15 cellular contexts compared by ENCODE assay signal in genomic region chr17:9028632-9029570, GRCh38. TPM values are rescaled to one million over a fixed set of nuclear protein-coding genes. Genes with fewer than 3 reads are reported as not detected.
DNase-seq lines count a peak whose midpoint lies in the region; ATAC-seq and TF ChIP-seq lines count a peak whose summit lies in the region.
"Had no signal": no experiment of that assay in that cellular context is flagged by ENCODE, and none has a peak within 500 bp of the region (broad histone marks: within the 10 kb centered on the region; RNA-seq: fewer than 3 reads in every experiment).

No MANE protein-coding gene starts in this region.

- peak; percentile 13 for DNase-seq in activated CD8-positive, alpha-beta memory T cell treated with anti-CD3 and anti-CD28 coated beads, Interleukin-2, amount 50 U/mL, for 48 hours
- DNase-seq in activated CD8-positive, alpha-beta memory T cell treated with anti-CD3 and anti-CD28 coated beads, Interleukin-2, amount 50 U/mL, for 4 hours: no peak
- DNase-seq in esophagus squamous epithelium (lab: John Stamatoyannopoulos, UW) (no peak), type B pancreatic cell (ENCODE audit: extremely low spot score, unreplicated experiment) (peak; percentile 24)
- DNase-seq in effector CD8-positive, alpha-beta T cell (lab: John Stamatoyannopoulos, UW): no peak
- no peak for DNase-seq in CD4-positive, alpha-beta T cell
- DNase-seq: CD8-positive, alpha-beta memory T cell; DMS79 treated with DMSO at 0.1 percent for 48 hours; GOT3; KBM-7; NCI-H1048; NCI-H510A treated with DMSO at 0.1 percent for 48 hours had no signal

- WGBS in esophagus squamous epithelium, 2 donors: 70 to 79% methylated on average over 13 to 14 of the region's 17 CpGs

- POLR2A ChIA-PET in CD4-positive, alpha-beta T cell (lab: Charles Lee): no interaction called here

- peak overlapping the region; percentile 51 for H3K4me3 Mint-ChIP-seq in type B pancreatic cell
- no peak overlapping the region for H3K4me3 Mint-ChIP-seq in CD4-positive, alpha-beta T cell
- H3K4me3 Mint-ChIP-seq: CD8-positive, alpha-beta memory T cell had no signal

- H3K27me3 ChIP-seq in esophagus squamous epithelium: peaks cover 0 to under 1% (median 0%) of the 10 kb centered on the region in 4 donors
- no peaks in the 10 kb centered on the region for H3K27me3 ChIP-seq in rectal smooth muscle tissue (ENCODE audit: control insufficient read depth, insufficient read depth, low read length)
- peaks cover 38% of the 10 kb centered on the region for H3K27me3 ChIP-seq in CD4-positive, alpha-beta T cell (ENCODE audit: control insufficient read depth, insufficient read depth, low read length)

- H3K4me1 ChIP-seq in esophagus squamous epithelium (peaks cover 0 to 50% (median 3%) of the 10 kb centered on the region in 3 donors), rectal smooth muscle tissue (ENCODE audit: control insufficient read depth, insufficient read depth, low read length) (peaks cover 8% of the 10 kb centered on the region)

- intact Hi-C loops in esophagus squamous epithelium (cut with DNase I): loop anchor here (10.0 kb wide), 1 partner anchor 216 kb away; no protein-coding TSS in a partner anchor
- intact Hi-C loops in CD4-positive, alpha-beta T cell (cut with DNase I, micrococcal nuclease): no loop called here

- peaks cover 73% of the 10 kb centered on the region for H3K27me3 Mint-ChIP-seq in type B pancreatic cell
- H3K27me3 Mint-ChIP-seq in CD4-positive, alpha-beta T cell: peaks cover 84% of the 10 kb centered on the region

- H3K36me3 ChIP-seq in esophagus squamous epithelium (no peaks in the 10 kb centered on the region), rectal smooth muscle tissue (ENCODE audit: control insufficient read depth, insufficient read depth, low read length) (no peaks in the 10 kb centered on the region)
- H3K36me3 ChIP-seq: BLaER1 had no signal

- H3K36me3 Mint-ChIP-seq in type B pancreatic cell: peaks cover 12% of the 10 kb centered on the region
- H3K36me3 Mint-ChIP-seq in CD4-positive, alpha-beta T cell (ENCODE audit: low read depth): no peaks in the 10 kb centered on the region
- H3K36me3 Mint-ChIP-seq: CD8-positive, alpha-beta memory T cell had no signal

- H3K4me1 Mint-ChIP-seq in type B pancreatic cell (ENCODE audit: unreplicated experiment): peaks cover 28% of the 10 kb centered on the region
- H3K4me1 Mint-ChIP-seq in CD4-positive, alpha-beta T cell (ENCODE audit: low read depth): peaks cover 12% of the 10 kb centered on the region

- CTCF ChIA-PET in CD4-positive, alpha-beta T cell (lab: Charles Lee): no interaction called here

- H3K9me3 ChIP-seq in esophagus squamous epithelium: no peaks in the 10 kb centered on the region
- no peaks in the 10 kb centered on the region for H3K9me3 ChIP-seq in CD4-positive, alpha-beta T cell (ENCODE audit: control insufficient read depth, low read length)
- H3K9me3 ChIP-seq: BLaER1 had no signal

- no peak for TF ChIP-seq CTCF in esophagus squamous epithelium (IDR thresholded peaks at IDR 0.05)
- no peak for TF ChIP-seq CTCF in type B pancreatic cell (conservative IDR thresholded peaks at IDR 0.05)
- no peak for TF ChIP-seq CTCF in CD4-positive, alpha-beta T cell (IDR thresholded peaks at IDR 0.05)

- H3K4me3 ChIP-seq in esophagus squamous epithelium (peak overlapping the region in 1 of 4 donors; percentile 32), rectal smooth muscle tissue (ENCODE audit: low read length) (no peak overlapping the region)
- H3K4me3 ChIP-seq: BLaER1 had no signal

- TF ChIP-seq POLR2A in esophagus squamous epithelium (IDR thresholded peaks at IDR 0.05): no peak

- ATAC-seq in CD4-positive, alpha-beta T cell (ENCODE audit: poor library complexity): no peak
- no peak for ATAC-seq in GM21737 (IDR thresholded peaks at IDR 0.05; ENCODE audit: unreplicated experiment)

- H3K27ac ChIP-seq in esophagus squamous epithelium (peak overlapping the region; percentile 31 to 93 (median 84)), rectal smooth muscle tissue (ENCODE audit: low read depth, low read length) (peak overlapping the region; percentile 65)
- no peak overlapping the region for H3K27ac ChIP-seq in CD4-positive, alpha-beta T cell (ENCODE audit: low read depth, low read length)
- H3K27ac ChIP-seq: BLaER1 had no signal

- no peaks in the 10 kb centered on the region for H3K9me3 Mint-ChIP-seq in type B pancreatic cell
- H3K9me3 Mint-ChIP-seq in CD4-positive, alpha-beta T cell: no peaks in the 10 kb centered on the region
- H3K9me3 Mint-ChIP-seq: CD8-positive, alpha-beta memory T cell had no signal

- no peak overlapping the region for H3K9ac ChIP-seq in rectal smooth muscle tissue (ENCODE audit: low read length)
- H3K9ac ChIP-seq: BLaER1 had no signal

- peak overlapping the region; percentile 95 for H3K27ac Mint-ChIP-seq in type B pancreatic cell
- no peak overlapping the region for H3K27ac Mint-ChIP-seq in CD4-positive, alpha-beta T cell
- H3K27ac Mint-ChIP-seq: CD8-positive, alpha-beta memory T cell had no signal

RNA-seq across cellular contexts. Expression of gene NTN1, which starts 7.6 kb away (rescaled TPM):
- total RNA-seq in esophagus squamous epithelium: 10 to 100 TPM in 3 of 4 donors, 1 to 10 TPM in 1; 9.8 to 33.6 (median 17.6) TPM
- total RNA-seq in type B pancreatic cell (ENCODE audit: low replicate concordance): 10.7 and 17.4 TPM in 2 replicates
- under 1 TPM; 0.08 to 0.14 TPM for total RNA-seq in CD4-positive, alpha-beta T cell

Comparison
In these comparisons a context has a peak if more than half of its experiments do, and no peak if none do; other contexts are left out.
1. DNase-seq: peak in activated CD8-positive, alpha-beta memory T cell treated with anti-CD3 and anti-CD28 coated beads, Interleukin-2, amount 50 U/mL, for 48 hours (single experiment) and type B pancreatic cell (single experiment); none in activated CD8-positive, alpha-beta memory T cell treated with anti-CD3 and anti-CD28 coated beads, Interleukin-2, amount 50 U/mL, for 4 hours (single experiment), esophagus squamous epithelium (single experiment), effector CD8-positive, alpha-beta T cell (single experiment) and CD4-positive, alpha-beta T cell (0 of 10).
2. RNA of gene NTN1, which starts 7.6 kb away (total RNA-seq): 9.8 to 33.6 TPM in esophagus squamous epithelium and 10.7 to 17.4 TPM in type B pancreatic cell; 0.08 to 0.14 TPM in CD4-positive, alpha-beta T cell; every median in the first group is over 4 times any median in the second.